ENCODE assay signal across 1 cellular context in the genomic region with DNA sequence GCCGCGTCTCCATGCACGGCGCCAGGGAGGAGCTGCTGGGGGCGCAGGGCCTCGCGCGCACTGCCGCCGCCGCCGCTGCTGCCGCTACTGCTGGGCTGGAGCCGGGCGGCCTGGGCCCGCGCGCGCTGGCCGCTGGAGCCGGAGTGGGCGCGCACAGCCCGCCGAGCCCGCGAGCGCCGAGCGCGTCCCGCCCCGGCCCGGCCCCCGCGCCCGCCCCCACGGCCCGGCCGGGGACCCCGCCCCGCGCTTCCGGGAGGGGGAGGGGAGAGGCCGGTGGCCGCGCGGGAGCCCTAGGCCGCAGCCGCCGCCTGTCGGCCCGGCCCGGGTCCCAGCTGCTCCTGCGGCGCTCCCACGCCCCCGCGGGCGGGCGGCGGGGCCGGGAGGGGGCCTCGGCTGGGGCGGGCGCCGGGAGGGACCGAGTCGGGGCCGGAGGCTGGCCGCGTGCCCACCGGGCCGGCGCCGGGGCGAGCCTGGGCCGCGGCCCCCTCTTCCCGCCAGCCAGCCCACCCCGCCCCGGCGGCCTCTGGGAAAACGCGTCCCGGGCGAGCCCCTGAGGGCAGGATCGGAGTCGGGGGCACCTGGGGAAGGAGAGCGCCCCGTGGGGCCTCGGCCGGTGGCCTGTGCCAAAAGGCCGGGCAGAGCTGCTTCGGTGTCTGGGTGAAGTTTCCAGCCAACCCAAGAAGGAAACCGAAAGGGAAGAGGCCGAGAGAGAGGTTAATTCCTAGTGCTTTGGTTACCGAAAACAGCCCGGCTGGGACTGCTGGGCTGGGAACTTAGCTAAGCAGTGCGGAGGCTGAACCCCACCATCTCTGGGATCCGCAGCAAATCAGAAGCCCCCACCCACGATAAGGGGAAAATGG.
TF ChIP-seq lines count a peak whose summit lies in the region.

Gene STK24, minus strand, starts transcription at position 145 of the 860 bp plus-strand sequence. CDS start 321 bp downstream, outside the sequence.

TF ChIP-seq in GM12878, 131 proteins besides CTCF, POLR2A, EP300 and RAD21 (continued from another document and continues in another):
- TF ChIP-seq, protein P1, sequence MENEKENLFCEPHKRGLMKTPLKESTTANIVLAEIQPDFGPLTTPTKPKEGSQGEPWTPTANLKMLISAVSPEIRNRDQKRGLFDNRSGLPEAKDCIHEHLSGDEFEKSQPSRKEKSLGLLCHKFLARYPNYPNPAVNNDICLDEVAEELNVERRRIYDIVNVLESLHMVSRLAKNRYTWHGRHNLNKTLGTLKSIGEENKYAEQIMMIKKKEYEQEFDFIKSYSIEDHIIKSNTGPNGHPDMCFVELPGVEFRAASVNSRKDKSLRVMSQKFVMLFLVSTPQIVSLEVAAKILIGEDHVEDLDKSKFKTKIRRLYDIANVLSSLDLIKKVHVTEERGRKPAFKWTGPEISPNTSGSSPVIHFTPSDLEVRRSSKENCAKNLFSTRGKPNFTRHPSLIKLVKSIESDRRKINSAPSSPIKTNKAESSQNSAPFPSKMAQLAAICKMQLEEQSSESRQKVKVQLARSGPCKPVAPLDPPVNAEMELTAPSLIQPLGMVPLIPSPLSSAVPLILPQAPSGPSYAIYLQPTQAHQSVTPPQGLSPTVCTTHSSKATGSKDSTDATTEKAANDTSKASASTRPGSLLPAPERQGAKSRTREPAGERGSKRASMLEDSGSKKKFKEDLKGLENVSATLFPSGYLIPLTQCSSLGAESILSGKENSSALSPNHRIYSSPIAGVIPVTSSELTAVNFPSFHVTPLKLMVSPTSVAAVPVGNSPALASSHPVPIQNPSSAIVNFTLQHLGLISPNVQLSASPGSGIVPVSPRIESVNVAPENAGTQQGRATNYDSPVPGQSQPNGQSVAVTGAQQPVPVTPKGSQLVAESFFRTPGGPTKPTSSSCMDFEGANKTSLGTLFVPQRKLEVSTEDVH (IDR thresholded peaks at IDR 0.05; ENCODE audit: low read depth, partially characterized antibody) = no peak
- 0 out of 2 replicates have a peak, but pooled peaks have one; percentile 58 for TF ChIP-seq GATAD2B (conservative IDR thresholded peaks at IDR 0.05; ENCODE audit: low read depth)
- 0 out of 2 replicates have a peak, but pooled peaks have one; percentile 6 for TF ChIP-seq PRDM15 (CRISPR knock-in tag; IDR thresholded peaks at IDR 0.05)
- peak; percentile 68; the same call in 1 of the 2 replicates for TF ChIP-seq TCF3 (IDR thresholded peaks at IDR 0.05; ENCODE audit: borderline replicate concordance, insufficient read depth, low read depth, low read length)
- peak; percentile 27 for TF ChIP-seq BCL3 (IDR thresholded peaks at IDR 0.05; ENCODE audit: borderline replicate concordance, insufficient read depth, low read depth, low read length, poor library complexity, severe bottlenecking)
- 0 out of 2 replicates have a peak, but pooled peaks have one; percentile 7 for TF ChIP-seq YY1 (IDR thresholded peaks at IDR 0.05; ENCODE audit: low read depth, low read length)
- TF ChIP-seq TAF1 (IDR thresholded peaks at IDR 0.05; ENCODE audit: borderline replicate concordance, low read depth, low read length) = peak; percentile 79; the same call in 1 of the 2 replicates
- TF ChIP-seq TCF7 (IDR thresholded peaks at IDR 0.05; ENCODE audit: borderline replicate concordance) = no peak
- TF ChIP-seq CREM (IDR thresholded peaks at IDR 0.05; ENCODE audit: low read depth) = no peak
- peak; percentile 57 to 70; a peak in 3 of 4 replicates for TF ChIP-seq IKZF2 (IDR thresholded peaks at IDR 0.05)
- TF ChIP-seq ZNF622 (IDR thresholded peaks at IDR 0.05) = no peak
- TF ChIP-seq, protein P2, sequence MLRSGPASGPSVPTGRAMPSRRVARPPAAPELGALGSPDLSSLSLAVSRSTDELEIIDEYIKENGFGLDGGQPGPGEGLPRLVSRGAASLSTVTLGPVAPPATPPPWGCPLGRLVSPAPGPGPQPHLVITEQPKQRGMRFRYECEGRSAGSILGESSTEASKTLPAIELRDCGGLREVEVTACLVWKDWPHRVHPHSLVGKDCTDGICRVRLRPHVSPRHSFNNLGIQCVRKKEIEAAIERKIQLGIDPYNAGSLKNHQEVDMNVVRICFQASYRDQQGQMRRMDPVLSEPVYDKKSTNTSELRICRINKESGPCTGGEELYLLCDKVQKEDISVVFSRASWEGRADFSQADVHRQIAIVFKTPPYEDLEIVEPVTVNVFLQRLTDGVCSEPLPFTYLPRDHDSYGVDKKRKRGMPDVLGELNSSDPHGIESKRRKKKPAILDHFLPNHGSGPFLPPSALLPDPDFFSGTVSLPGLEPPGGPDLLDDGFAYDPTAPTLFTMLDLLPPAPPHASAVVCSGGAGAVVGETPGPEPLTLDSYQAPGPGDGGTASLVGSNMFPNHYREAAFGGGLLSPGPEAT (IDR thresholded peaks at IDR 0.05; ENCODE audit: low read depth) = peak; percentile 34; the same call in 1 of the 2 replicates
- no peak for TF ChIP-seq SREBF2 (IDR thresholded peaks at IDR 0.05; ENCODE audit: low read length)
- peak; percentile 79 for TF ChIP-seq IKZF1 (conservative IDR thresholded peaks at IDR 0.05)
- 0 out of 2 replicates have a peak, but pooled peaks have one; percentile 46 for TF ChIP-seq TCF12 (IDR thresholded peaks at IDR 0.05; ENCODE audit: low read depth, low read length)
- TF ChIP-seq FOS (IDR thresholded peaks at IDR 0.05; ENCODE audit: borderline replicate concordance, extremely low read depth, insufficient read length) = no peak
- 0 out of 2 replicates have a peak, but pooled peaks have one; percentile 6 for TF ChIP-seq MEF2A (IDR thresholded peaks at IDR 0.05; ENCODE audit: insufficient read depth, low read depth, low read length)
- TF ChIP-seq PAX5 (IDR thresholded peaks at IDR 0.05; ENCODE audit: borderline replicate concordance, low read depth, low read length) = 0 out of 2 replicates have a peak, but pooled peaks have one; percentile 4
- peak in 1 of 2 experiments; percentile 85; a peak in 2 of 3 replicates for TF ChIP-seq EGR1 (IDR thresholded peaks at IDR 0.05; ENCODE audit: borderline replicate concordance in 1 of 2, low read depth in 2 of 2, low read length in 2 of 2)
- peak in 1 of 2 experiments; percentile 24; a peak in 1 of 4 replicates for TF ChIP-seq BHLHE40 (IDR thresholded peaks at IDR 0.05; ENCODE audit: borderline replicate concordance in 1 of 2, low read depth in 2 of 2, low read length in 1 of 2)
- no peak for TF ChIP-seq CBX3 (IDR thresholded peaks at IDR 0.05; ENCODE audit: borderline replicate concordance, low read depth)
- TF ChIP-seq, protein P3, sequence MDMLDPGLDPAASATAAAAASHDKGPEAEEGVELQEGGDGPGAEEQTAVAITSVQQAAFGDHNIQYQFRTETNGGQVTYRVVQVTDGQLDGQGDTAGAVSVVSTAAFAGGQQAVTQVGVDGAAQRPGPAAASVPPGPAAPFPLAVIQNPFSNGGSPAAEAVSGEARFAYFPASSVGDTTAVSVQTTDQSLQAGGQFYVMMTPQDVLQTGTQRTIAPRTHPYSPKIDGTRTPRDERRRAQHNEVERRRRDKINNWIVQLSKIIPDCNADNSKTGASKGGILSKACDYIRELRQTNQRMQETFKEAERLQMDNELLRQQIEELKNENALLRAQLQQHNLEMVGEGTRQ (IDR thresholded peaks at IDR 0.05; ENCODE audit: borderline replicate concordance, low read depth, low read length) = no peak
- TF ChIP-seq NR2F1 (conservative IDR thresholded peaks at IDR 0.05) = peak; percentile 28
- TF ChIP-seq HCFC1 (IDR thresholded peaks at IDR 0.05; ENCODE audit: low read length) = no peak
- no peak for TF ChIP-seq LARP7 (IDR thresholded peaks at IDR 0.05)
- TF ChIP-seq KDM1A (IDR thresholded peaks at IDR 0.05; ENCODE audit: borderline replicate concordance) = no peak
- peak; percentile 23; the same call in 1 of the 2 replicates for TF ChIP-seq RUNX3 (IDR thresholded peaks at IDR 0.05; ENCODE audit: low read length)
- no peak for TF ChIP-seq ASH2L (IDR thresholded peaks at IDR 0.05; ENCODE audit: borderline replicate concordance, low read depth)
- TF ChIP-seq ZNF687 (IDR thresholded peaks at IDR 0.05) = 0 out of 2 replicates have a peak, but pooled peaks have one; percentile 68
- TF ChIP-seq EED (IDR thresholded peaks at IDR 0.05; ENCODE audit: low read depth) = peak; percentile 70
- TF ChIP-seq, protein P4, sequence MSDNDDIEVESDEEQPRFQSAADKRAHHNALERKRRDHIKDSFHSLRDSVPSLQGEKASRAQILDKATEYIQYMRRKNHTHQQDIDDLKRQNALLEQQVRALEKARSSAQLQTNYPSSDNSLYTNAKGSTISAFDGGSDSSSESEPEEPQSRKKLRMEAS (IDR thresholded peaks at IDR 0.05; ENCODE audit: low read depth, low read length) = 0 out of 2 replicates have a peak, but pooled peaks have one; percentile 26
- TF ChIP-seq ZBTB11 (CRISPR knock-in tag; IDR thresholded peaks at IDR 0.05) = no peak
